Comparison of ENCODE assay signal across 8 cellular contexts in genomic region chr1:205505076-205505729, GRCh38. TPM values are rescaled to one million over a fixed set of nuclear protein-coding genes. Genes with fewer than 3 reads are reported as not detected.
DNase-seq lines count a peak whose midpoint lies in the region; ATAC-seq and TF ChIP-seq lines count a peak whose summit lies in the region.

No MANE protein-coding gene starts in this region.

- no peak for DNase-seq in CD4-positive, alpha-beta T cell
- DNase-seq in NB4 (ENCODE audit: low read depth), result no peak
- DNase-seq in effector memory CD8-positive, alpha-beta T cell, result no peak
- no peak for DNase-seq in naive thymus-derived CD4-positive, alpha-beta T cell
- no peak for DNase-seq in mucosa of gallbladder (ENCODE audit: low spot score)
- DNase-seq in KG1 (lab: John Stamatoyannopoulos, UW), result no peak
- DNase-seq in NCI-H526 treated with DMSO at 0.1 percent for 48 hours (lab: John Stamatoyannopoulos, UW), result no peak
- no peak for DNase-seq in SIG-M5 (lab: John Stamatoyannopoulos, UW)

- no peak for TF ChIP-seq POLR2A in NB4 (IDR thresholded peaks at IDR 0.05; ENCODE audit: extremely low read depth, insufficient read length)

- POLR2A ChIA-PET in CD4-positive, alpha-beta T cell (lab: Charles Lee), result no interaction called here
- POLR2A ChIA-PET in naive thymus-derived CD4-positive, alpha-beta T cell (lab: Charles Lee), result no interaction called here

- H3K27ac ChIP-seq in CD4-positive, alpha-beta T cell (ENCODE audit: low read depth, low read length), result no peak overlapping the region
- H3K27ac ChIP-seq in naive thymus-derived CD4-positive, alpha-beta T cell (ENCODE audit: low read depth, low read length), result peak overlapping the region; percentile 49

- CTCF ChIA-PET in CD4-positive, alpha-beta T cell (lab: Charles Lee), result interaction anchor here (1.1 kb wide), 1 partner anchor 18 kb away, joined by 3 read pairs; no protein-coding TSS in a partner anchor
- CTCF ChIA-PET in naive thymus-derived CD4-positive, alpha-beta T cell (lab: Charles Lee), result no interaction called here

- no peaks in the 10 kb centered on the region for H3K9me3 ChIP-seq in CD4-positive, alpha-beta T cell (ENCODE audit: control insufficient read depth, low read length)
- H3K9me3 ChIP-seq in naive thymus-derived CD4-positive, alpha-beta T cell (ENCODE audit: control insufficient read depth in 2 of 3, low read length in 3 of 3), result no peaks in the 10 kb centered on the region

- TF ChIP-seq CTCF in CD4-positive, alpha-beta T cell (IDR thresholded peaks at IDR 0.05), result no peak
- no peak for TF ChIP-seq CTCF in NB4 (IDR thresholded peaks at IDR 0.05; ENCODE audit: low read depth, low read length)

- ATAC-seq in CD4-positive, alpha-beta T cell (ENCODE audit: poor library complexity), result peak; percentile 26
- ATAC-seq in effector memory CD8-positive, alpha-beta T cell (replicated peaks), result no peak
- no peak for ATAC-seq in naive thymus-derived CD4-positive, alpha-beta T cell

- H3K27me3 ChIP-seq in CD4-positive, alpha-beta T cell (ENCODE audit: control insufficient read depth, insufficient read depth, low read length), result no peaks in the 10 kb centered on the region
- H3K27me3 ChIP-seq in naive thymus-derived CD4-positive, alpha-beta T cell (ENCODE audit: control insufficient read depth in 2 of 2, insufficient read depth in 2 of 2, low read length in 2 of 2), result no peaks in the 10 kb centered on the region

- H3K4me1 ChIP-seq in naive thymus-derived CD4-positive, alpha-beta T cell (ENCODE audit: control insufficient read depth in 2 of 2, insufficient read depth in 2 of 2, low read length in 2 of 2), result peaks cover 6 to 9% of the 10 kb centered on the region in 2 donors

- intact Hi-C loops in CD4-positive, alpha-beta T cell (cut with DNase I, micrococcal nuclease), result no loop called here
- intact Hi-C loops in naive thymus-derived CD4-positive, alpha-beta T cell (cut with micrococcal nuclease), result no loop called here

- no peak overlapping the region for H3K27ac Mint-ChIP-seq in CD4-positive, alpha-beta T cell
- H3K27ac Mint-ChIP-seq in effector memory CD8-positive, alpha-beta T cell, result peak overlapping the region; percentile 10 to 90
- H3K27ac Mint-ChIP-seq in naive thymus-derived CD4-positive, alpha-beta T cell, result peak overlapping the region in 7 of 9 donors; percentile 45 to 86 (median 69)

- H3K9me3 Mint-ChIP-seq in CD4-positive, alpha-beta T cell, result no peaks in the 10 kb centered on the region
- H3K9me3 Mint-ChIP-seq in effector memory CD8-positive, alpha-beta T cell, result no peaks in the 10 kb centered on the region
- H3K9me3 Mint-ChIP-seq in naive thymus-derived CD4-positive, alpha-beta T cell, result no peaks in the 10 kb centered on the region

- H3K27me3 Mint-ChIP-seq in CD4-positive, alpha-beta T cell, result no peaks in the 10 kb centered on the region
- H3K27me3 Mint-ChIP-seq in effector memory CD8-positive, alpha-beta T cell, result peaks cover 0 to 16% of the 10 kb centered on the region in 2 donors
- peaks cover 0 to 48% (median 0%) of the 10 kb centered on the region in 5 donors for H3K27me3 Mint-ChIP-seq in naive thymus-derived CD4-positive, alpha-beta T cell

- H3K36me3 Mint-ChIP-seq in CD4-positive, alpha-beta T cell (ENCODE audit: low read depth), result no peaks in the 10 kb centered on the region
- H3K36me3 Mint-ChIP-seq in effector memory CD8-positive, alpha-beta T cell (ENCODE audit: insufficient read depth), result no peaks in the 10 kb centered on the region
- H3K36me3 Mint-ChIP-seq in naive thymus-derived CD4-positive, alpha-beta T cell, result no peaks in the 10 kb centered on the region

- H3K4me3 ChIP-seq in NB4 (ENCODE audit: low read depth, low read length), result peak overlapping the region; percentile 42
- H3K4me3 ChIP-seq in naive thymus-derived CD4-positive, alpha-beta T cell (ENCODE audit: low read length), result peak overlapping the region; percentile 83

- H3K36me3 ChIP-seq in naive thymus-derived CD4-positive, alpha-beta T cell (ENCODE audit: control insufficient read depth in 2 of 3, insufficient read depth in 3 of 3, low read length in 3 of 3), result peaks cover 0 to 6% (median 0%) of the 10 kb centered on the region in 3 experiments

- peaks cover 14% of the 10 kb centered on the region for H3K4me1 Mint-ChIP-seq in CD4-positive, alpha-beta T cell (ENCODE audit: low read depth)
- H3K4me1 Mint-ChIP-seq in effector memory CD8-positive, alpha-beta T cell (ENCODE audit: low read depth in 2 of 2), result peaks cover 5 to 12% of the 10 kb centered on the region in 2 donors
- H3K4me1 Mint-ChIP-seq in naive thymus-derived CD4-positive, alpha-beta T cell, result peaks cover 0 to 18% (median 12%) of the 10 kb centered on the region in 7 donors

- peak overlapping the region; percentile 82 for H3K4me3 Mint-ChIP-seq in CD4-positive, alpha-beta T cell
- H3K4me3 Mint-ChIP-seq in effector memory CD8-positive, alpha-beta T cell, result peak overlapping the region; percentile 79 to 90
- peak overlapping the region; percentile 76 to 94 (median 91) for H3K4me3 Mint-ChIP-seq in naive thymus-derived CD4-positive, alpha-beta T cell

RNA-seq across cellular contexts. Expression of gene CDK18, which starts 0.7 kb away (rescaled TPM):
- total RNA-seq in CD4-positive, alpha-beta T cell, result 1 to 10 TPM; 1.6 to 2.7 TPM
- 1 to 10 TPM in 4 of 5 experiments, under 1 TPM in 1; 0.85 to 3.6 (median 3.0) TPM for total RNA-seq in naive thymus-derived CD4-positive, alpha-beta T cell
- 1 to 10 TPM in 1 of 2 donors, under 1 TPM in 1; 0.20 to 1.8 TPM for polyA plus RNA-seq in naive thymus-derived CD4-positive, alpha-beta T cell
- 76.4 TPM for total RNA-seq in mucosa of gallbladder

RNA-seq across cellular contexts. Expression of gene BLACAT1, which starts 49.4 kb away (rescaled TPM):
- not detected for total RNA-seq in CD4-positive, alpha-beta T cell
- total RNA-seq in naive thymus-derived CD4-positive, alpha-beta T cell, result under 1 TPM in 4 of 5 experiments, not detected in 1; 0.12 to 0.44 (median 0.31) TPM
- under 1 TPM in 1 of 2 donors, not detected in 1; 0.13 TPM for polyA plus RNA-seq in naive thymus-derived CD4-positive, alpha-beta T cell
- 0.81 TPM for total RNA-seq in mucosa of gallbladder

Comparison
In these comparisons a context has a peak if more than half of its experiments do, and no peak if none do; other contexts are left out.
1. RNA of gene CDK18, which starts 0.7 kb away (total RNA-seq): 76.4 TPM in mucosa of gallbladder (single experiment); 0.85 to 3.6 TPM in naive thymus-derived CD4-positive, alpha-beta T cell and 1.6 to 2.7 TPM in CD4-positive, alpha-beta T cell; every median in the first group is over 10 times any median in the second.
2. Peak in every context shown above with its lines, with median percentiles within 50 percentile points of each other: H3K4me3 Mint-ChIP-seq.